In the genomic region with DNA sequence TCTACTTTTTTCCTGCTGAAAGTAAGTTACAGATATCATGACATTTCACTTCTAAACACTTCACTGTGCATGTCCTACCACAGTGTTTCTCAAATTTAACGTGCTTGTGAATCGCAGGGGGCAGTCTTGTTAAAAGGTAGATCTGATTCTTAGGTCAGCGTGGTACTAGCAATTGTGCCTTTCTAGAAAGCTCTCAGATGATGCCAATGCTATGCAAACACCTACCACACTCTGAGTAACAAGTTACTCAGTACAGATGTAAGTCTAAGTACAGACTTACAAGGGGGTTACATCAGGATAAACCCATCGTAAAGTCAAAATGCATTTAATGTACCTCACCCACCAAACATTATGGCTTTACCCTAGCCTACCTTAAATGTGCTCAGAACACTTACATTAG, we compare ENCODE assay signal across 22 cellular contexts.
"Had no signal": no experiment of that assay in that cellular context is flagged by ENCODE, and none has a peak within 500 bp of the region (broad histone marks: within the 10 kb centered on the region; RNA-seq: fewer than 3 reads in every experiment).

No MANE protein-coding gene starts in this region.

- H3K27me3 ChIP-seq: Peyer's patch, SJSA1 had no signal

- H2AFZ ChIP-seq: PC-9 had no signal

- DNase-seq: KBM-7, MV-4-11, NCI-H1092, NCI-H1105 treated with DMSO at 0.1 percent for 48 hours, NCI-H1417 treated with DMSO at 0.1 percent for 48 hours, NCI-H187, NCI-H2029, NCI-H2081 treated with DMSO at 0.1 percent for 48 hours, NCI-H2171, NCI-H226, NCI-H446, NCI-H510A, NCI-H524 treated with DMSO at 0.1 percent for 48 hours, NCI-H69, NCI-H774, PC-9, Peyer's patch, Right ventricle myocardium superior, RPMI8226, SIG-M5 had no signal

- H3K4me1 ChIP-seq: Peyer's patch had no signal

- H3K9me3 ChIP-seq: Peyer's patch, SJSA1 had no signal

- H3K27ac ChIP-seq: PC-9, Peyer's patch, SJSA1, SK-N-MC had no signal

- H3K4me3 ChIP-seq: PC-9, Peyer's patch, SJSA1, SK-N-MC had no signal

- H3K4me2 ChIP-seq: PC-9 had no signal
